Comparison of ENCODE assay signal across 6 cellular contexts in genomic region chr13:91893040-91893439, GRCh38.
"Had no signal": no experiment of that assay in that cellular context is flagged by ENCODE, and none has a peak within 500 bp of the region (broad histone marks: within the 10 kb centered on the region; RNA-seq: fewer than 3 reads in every experiment).

No MANE protein-coding gene starts in this region.

- H3K4me3 ChIP-seq: K562 had no signal

- H3K27ac ChIP-seq: HL-60, KMS-11 had no signal

- DNase-seq: IMR-90, KBM-7, KG1 had no signal
